1 cellular context compared by ENCODE assay signal in the genomic region with DNA sequence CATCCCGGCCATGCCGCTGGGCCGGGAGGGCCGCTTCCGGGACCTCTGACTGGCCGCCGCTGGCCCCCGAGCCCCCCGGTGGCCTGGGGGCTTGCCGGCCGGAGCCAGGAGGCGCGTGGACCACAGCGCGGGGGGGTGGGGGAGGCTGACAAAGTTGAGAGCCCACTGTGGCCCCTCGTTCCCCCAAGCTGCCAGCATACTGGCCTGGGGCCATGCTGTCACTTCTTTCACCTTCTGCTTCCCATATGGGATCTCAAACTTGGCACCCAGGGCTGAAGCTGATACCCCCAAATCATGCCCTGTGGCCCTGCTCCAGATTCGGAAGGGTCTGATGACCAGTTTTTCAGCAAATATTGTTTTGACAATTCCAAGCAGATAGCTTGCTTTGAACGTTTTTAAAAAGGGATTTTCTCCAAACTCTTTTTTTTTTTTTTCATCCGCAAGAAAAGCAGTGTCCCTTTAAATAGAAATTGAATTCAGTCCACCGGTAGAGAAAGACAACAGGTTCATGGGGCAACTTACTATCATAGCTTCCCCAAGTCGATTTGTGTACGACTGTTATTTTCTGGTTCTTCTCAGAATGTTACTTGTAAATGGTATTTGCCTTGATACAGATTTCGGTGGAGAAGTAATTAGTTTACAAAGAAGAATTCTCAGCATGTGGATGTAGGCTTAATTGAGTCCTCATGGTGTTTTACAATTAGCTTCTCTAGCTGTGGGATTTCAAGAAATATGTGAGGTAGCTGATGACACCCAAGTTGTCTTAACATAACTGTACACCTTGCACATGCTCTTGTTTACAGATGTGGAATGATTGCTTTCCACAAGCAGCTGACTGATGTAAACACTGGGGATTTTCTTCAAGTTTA.
TF ChIP-seq lines count a peak whose summit lies in the region.

No MANE protein-coding gene starts in this region.

TF ChIP-seq in K562, 482 proteins besides CTCF, POLR2A, EP300 and RAD21 (continues in another document):
- TF ChIP-seq ZNF124 (CRISPR knock-in tag; IDR thresholded peaks at IDR 0.05) (no peak), ZNF695 (CRISPR knock-in tag; IDR thresholded peaks at IDR 0.05) (no peak), ZNF77 (CRISPR knock-in tag; IDR thresholded peaks at IDR 0.05) (no peak), FOXP1 (CRISPR knock-in tag; IDR thresholded peaks at IDR 0.05) (peak; percentile 97), HNRNPL (IDR thresholded peaks at IDR 0.05; ENCODE audit: low read depth, low read length) (no peak), RAD51 (IDR thresholded peaks at IDR 0.05; ENCODE audit: borderline replicate concordance, low read depth) (no peak), RFX7 (CRISPR knock-in tag; IDR thresholded peaks at IDR 0.05) (no peak), HDAC6 (IDR thresholded peaks at IDR 0.05; ENCODE audit: low read depth, low read length) (no peak), L3MBTL2 (IDR thresholded peaks at IDR 0.05) (0 out of 2 replicates have a peak, but pooled peaks have one; percentile 9), BRCA1 (IDR thresholded peaks at IDR 0.05) (no peak), BRCA1 (CRISPR knock-in tag; IDR thresholded peaks at IDR 0.05) (no peak), EWSR1 (IDR thresholded peaks at IDR 0.05; ENCODE audit: borderline replicate concordance, low read depth, partially characterized antibody) (no peak), ZNF561 (CRISPR knock-in tag; conservative IDR thresholded peaks at IDR 0.05) (no peak), ZNF140 (CRISPR knock-in tag; IDR thresholded peaks at IDR 0.05) (no peak), RUNX1 (IDR thresholded peaks at IDR 0.05; ENCODE audit: low read depth) (no peak), MYNN (IDR thresholded peaks at IDR 0.05) (no peak), MYNN (CRISPR knock-in tag; IDR thresholded peaks at IDR 0.05) (no peak), ZNF175 (CRISPR knock-in tag; IDR thresholded peaks at IDR 0.05; ENCODE audit: low read depth) (no peak), FOXK2 (conservative IDR thresholded peaks at IDR 0.05 in 1 of 2, IDR thresholded peaks at IDR 0.05 in 1 of 2; ENCODE audit: low read depth in 2 of 2) (peak; percentile 99 to 100), ZC3H11A (IDR thresholded peaks at IDR 0.05; ENCODE audit: low read depth, low read length) (no peak), HDAC1 (IDR thresholded peaks at IDR 0.05) (peak; percentile 45 to 82; a peak in 2 of 4 replicates), TEAD4 (IDR thresholded peaks at IDR 0.05; ENCODE audit: low read length) (no peak; the same call in 1 of the 2 replicates), TEAD4 (CRISPR knock-in tag; IDR thresholded peaks at IDR 0.05; ENCODE audit: borderline replicate concordance) (no peak), CBFA2T3 (IDR thresholded peaks at IDR 0.05) (peak; percentile 40; the same call in 1 of the 2 replicates), EGR1 (conservative IDR thresholded peaks at IDR 0.05) (no peak), E2F3 (CRISPR knock-in tag; IDR thresholded peaks at IDR 0.05) (no peak), SIX5 (IDR thresholded peaks at IDR 0.05; ENCODE audit: borderline replicate concordance in 1 of 2, insufficient read depth in 1 of 2, low read depth in 1 of 2, low read length in 2 of 2) (no peak), NR4A1 (CRISPR knock-in tag; IDR thresholded peaks at IDR 0.05) (no peak), NR4A1 (tag; IDR thresholded peaks at IDR 0.05) (no peak), ETV6 (IDR thresholded peaks at IDR 0.05; ENCODE audit: borderline replicate concordance in 1 of 2, low read depth in 2 of 2, low read length in 1 of 2) (no peak), ETV6 (CRISPR knock-in tag; IDR thresholded peaks at IDR 0.05; ENCODE audit: borderline replicate concordance) (no peak), NFATC3 (IDR thresholded peaks at IDR 0.05) (0 out of 2 replicates have a peak, but pooled peaks have one; percentile 59), CCNT2 (IDR thresholded peaks at IDR 0.05; ENCODE audit: borderline replicate concordance, extremely low read depth, insufficient read length, low read depth, low read length) (no peak), RBFOX2 (IDR thresholded peaks at IDR 0.05; ENCODE audit: low read depth, low read length) (peak; percentile 27; the same call in 1 of the 2 replicates), SAFB2 (IDR thresholded peaks at IDR 0.05; ENCODE audit: borderline replicate concordance, low read depth, low read length, severe bottlenecking) (no peak), THRAP3 (IDR thresholded peaks at IDR 0.05; ENCODE audit: borderline replicate concordance) (no peak), YBX1 (IDR thresholded peaks at IDR 0.05) (no peak), MAFF (IDR thresholded peaks at IDR 0.05; ENCODE audit: low read length) (no peak), PCBP1 (IDR thresholded peaks at IDR 0.05; ENCODE audit: low read depth, low read length, poor library complexity, severe bottlenecking) (no peak), GATAD2B (IDR thresholded peaks at IDR 0.05; ENCODE audit: borderline replicate concordance) (0 out of 2 replicates have a peak, but pooled peaks have one; percentile 11), ADNP (tag; IDR thresholded peaks at IDR 0.05) (no peak), KLF1 (tag; IDR thresholded peaks at IDR 0.05) (no peak), SIN3A (IDR thresholded peaks at IDR 0.05; ENCODE audit: borderline replicate concordance in 2 of 2, control insufficient read depth in 1 of 2, low read depth in 2 of 2, low read length in 2 of 2) (peak; percentile 70 to 94; a peak in 2 of 4 replicates), GATA2 (CRISPR knock-in tag; IDR thresholded peaks at IDR 0.05) (no peak), CBFA2T2 (conservative IDR thresholded peaks at IDR 0.05) (no peak), NCOA2 (IDR thresholded peaks at IDR 0.05; ENCODE audit: partially characterized antibody in 2 of 2) (no peak)
- TF ChIP-seq, protein P1, sequence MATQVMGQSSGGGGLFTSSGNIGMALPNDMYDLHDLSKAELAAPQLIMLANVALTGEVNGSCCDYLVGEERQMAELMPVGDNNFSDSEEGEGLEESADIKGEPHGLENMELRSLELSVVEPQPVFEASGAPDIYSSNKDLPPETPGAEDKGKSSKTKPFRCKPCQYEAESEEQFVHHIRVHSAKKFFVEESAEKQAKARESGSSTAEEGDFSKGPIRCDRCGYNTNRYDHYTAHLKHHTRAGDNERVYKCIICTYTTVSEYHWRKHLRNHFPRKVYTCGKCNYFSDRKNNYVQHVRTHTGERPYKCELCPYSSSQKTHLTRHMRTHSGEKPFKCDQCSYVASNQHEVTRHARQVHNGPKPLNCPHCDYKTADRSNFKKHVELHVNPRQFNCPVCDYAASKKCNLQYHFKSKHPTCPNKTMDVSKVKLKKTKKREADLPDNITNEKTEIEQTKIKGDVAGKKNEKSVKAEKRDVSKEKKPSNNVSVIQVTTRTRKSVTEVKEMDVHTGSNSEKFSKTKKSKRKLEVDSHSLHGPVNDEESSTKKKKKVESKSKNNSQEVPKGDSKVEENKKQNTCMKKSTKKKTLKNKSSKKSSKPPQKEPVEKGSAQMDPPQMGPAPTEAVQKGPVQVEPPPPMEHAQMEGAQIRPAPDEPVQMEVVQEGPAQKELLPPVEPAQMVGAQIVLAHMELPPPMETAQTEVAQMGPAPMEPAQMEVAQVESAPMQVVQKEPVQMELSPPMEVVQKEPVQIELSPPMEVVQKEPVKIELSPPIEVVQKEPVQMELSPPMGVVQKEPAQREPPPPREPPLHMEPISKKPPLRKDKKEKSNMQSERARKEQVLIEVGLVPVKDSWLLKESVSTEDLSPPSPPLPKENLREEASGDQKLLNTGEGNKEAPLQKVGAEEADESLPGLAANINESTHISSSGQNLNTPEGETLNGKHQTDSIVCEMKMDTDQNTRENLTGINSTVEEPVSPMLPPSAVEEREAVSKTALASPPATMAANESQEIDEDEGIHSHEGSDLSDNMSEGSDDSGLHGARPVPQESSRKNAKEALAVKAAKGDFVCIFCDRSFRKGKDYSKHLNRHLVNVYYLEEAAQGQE (CRISPR knock-in tag; IDR thresholded peaks at IDR 0.05; ENCODE audit: low read depth) = no peak
- TF ChIP-seq, protein P2, sequence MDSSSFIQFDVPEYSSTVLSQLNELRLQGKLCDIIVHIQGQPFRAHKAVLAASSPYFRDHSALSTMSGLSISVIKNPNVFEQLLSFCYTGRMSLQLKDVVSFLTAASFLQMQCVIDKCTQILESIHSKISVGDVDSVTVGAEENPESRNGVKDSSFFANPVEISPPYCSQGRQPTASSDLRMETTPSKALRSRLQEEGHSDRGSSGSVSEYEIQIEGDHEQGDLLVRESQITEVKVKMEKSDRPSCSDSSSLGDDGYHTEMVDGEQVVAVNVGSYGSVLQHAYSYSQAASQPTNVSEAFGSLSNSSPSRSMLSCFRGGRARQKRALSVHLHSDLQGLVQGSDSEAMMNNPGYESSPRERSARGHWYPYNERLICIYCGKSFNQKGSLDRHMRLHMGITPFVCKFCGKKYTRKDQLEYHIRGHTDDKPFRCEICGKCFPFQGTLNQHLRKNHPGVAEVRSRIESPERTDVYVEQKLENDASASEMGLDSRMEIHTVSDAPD (CRISPR knock-in tag; IDR thresholded peaks at IDR 0.05) = no peak
- TF ChIP-seq, protein P3, sequence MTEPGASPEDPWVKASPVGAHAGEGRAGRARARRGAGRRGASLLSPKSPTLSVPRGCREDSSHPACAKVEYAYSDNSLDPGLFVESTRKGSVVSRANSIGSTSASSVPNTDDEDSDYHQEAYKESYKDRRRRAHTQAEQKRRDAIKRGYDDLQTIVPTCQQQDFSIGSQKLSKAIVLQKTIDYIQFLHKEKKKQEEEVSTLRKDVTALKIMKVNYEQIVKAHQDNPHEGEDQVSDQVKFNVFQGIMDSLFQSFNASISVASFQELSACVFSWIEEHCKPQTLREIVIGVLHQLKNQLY (CRISPR knock-in tag; conservative IDR thresholded peaks at IDR 0.05) = no peak
- TF ChIP-seq, protein P4, sequence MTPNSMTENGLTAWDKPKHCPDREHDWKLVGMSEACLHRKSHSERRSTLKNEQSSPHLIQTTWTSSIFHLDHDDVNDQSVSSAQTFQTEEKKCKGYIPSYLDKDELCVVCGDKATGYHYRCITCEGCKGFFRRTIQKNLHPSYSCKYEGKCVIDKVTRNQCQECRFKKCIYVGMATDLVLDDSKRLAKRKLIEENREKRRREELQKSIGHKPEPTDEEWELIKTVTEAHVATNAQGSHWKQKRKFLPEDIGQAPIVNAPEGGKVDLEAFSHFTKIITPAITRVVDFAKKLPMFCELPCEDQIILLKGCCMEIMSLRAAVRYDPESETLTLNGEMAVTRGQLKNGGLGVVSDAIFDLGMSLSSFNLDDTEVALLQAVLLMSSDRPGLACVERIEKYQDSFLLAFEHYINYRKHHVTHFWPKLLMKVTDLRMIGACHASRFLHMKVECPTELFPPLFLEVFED (CRISPR knock-in tag; conservative IDR thresholded peaks at IDR 0.05) = no peak
- TF ChIP-seq, protein P5, sequence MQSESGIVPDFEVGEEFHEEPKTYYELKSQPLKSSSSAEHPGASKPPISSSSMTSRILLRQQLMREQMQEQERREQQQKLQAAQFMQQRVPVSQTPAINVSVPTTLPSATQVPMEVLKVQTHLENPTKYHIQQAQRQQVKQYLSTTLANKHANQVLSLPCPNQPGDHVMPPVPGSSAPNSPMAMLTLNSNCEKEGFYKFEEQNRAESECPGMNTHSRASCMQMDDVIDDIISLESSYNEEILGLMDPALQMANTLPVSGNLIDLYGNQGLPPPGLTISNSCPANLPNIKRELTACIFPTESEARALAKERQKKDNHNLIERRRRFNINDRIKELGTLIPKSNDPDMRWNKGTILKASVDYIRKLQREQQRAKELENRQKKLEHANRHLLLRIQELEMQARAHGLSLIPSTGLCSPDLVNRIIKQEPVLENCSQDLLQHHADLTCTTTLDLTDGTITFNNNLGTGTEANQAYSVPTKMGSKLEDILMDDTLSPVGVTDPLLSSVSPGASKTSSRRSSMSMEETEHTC (IDR thresholded peaks at IDR 0.05) = no peak
- TF ChIP-seq, protein P6, sequence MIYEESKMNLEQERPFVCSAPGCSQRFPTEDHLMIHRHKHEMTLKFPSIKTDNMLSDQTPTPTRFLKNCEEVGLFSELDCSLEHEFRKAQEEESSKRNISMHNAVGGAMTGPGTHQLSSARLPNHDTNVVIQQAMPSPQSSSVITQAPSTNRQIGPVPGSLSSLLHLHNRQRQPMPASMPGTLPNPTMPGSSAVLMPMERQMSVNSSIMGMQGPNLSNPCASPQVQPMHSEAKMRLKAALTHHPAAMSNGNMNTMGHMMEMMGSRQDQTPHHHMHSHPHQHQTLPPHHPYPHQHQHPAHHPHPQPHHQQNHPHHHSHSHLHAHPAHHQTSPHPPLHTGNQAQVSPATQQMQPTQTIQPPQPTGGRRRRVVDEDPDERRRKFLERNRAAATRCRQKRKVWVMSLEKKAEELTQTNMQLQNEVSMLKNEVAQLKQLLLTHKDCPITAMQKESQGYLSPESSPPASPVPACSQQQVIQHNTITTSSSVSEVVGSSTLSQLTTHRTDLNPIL (CRISPR knock-in tag; IDR thresholded peaks at IDR 0.05) = no peak
- TF ChIP-seq, protein P7, sequence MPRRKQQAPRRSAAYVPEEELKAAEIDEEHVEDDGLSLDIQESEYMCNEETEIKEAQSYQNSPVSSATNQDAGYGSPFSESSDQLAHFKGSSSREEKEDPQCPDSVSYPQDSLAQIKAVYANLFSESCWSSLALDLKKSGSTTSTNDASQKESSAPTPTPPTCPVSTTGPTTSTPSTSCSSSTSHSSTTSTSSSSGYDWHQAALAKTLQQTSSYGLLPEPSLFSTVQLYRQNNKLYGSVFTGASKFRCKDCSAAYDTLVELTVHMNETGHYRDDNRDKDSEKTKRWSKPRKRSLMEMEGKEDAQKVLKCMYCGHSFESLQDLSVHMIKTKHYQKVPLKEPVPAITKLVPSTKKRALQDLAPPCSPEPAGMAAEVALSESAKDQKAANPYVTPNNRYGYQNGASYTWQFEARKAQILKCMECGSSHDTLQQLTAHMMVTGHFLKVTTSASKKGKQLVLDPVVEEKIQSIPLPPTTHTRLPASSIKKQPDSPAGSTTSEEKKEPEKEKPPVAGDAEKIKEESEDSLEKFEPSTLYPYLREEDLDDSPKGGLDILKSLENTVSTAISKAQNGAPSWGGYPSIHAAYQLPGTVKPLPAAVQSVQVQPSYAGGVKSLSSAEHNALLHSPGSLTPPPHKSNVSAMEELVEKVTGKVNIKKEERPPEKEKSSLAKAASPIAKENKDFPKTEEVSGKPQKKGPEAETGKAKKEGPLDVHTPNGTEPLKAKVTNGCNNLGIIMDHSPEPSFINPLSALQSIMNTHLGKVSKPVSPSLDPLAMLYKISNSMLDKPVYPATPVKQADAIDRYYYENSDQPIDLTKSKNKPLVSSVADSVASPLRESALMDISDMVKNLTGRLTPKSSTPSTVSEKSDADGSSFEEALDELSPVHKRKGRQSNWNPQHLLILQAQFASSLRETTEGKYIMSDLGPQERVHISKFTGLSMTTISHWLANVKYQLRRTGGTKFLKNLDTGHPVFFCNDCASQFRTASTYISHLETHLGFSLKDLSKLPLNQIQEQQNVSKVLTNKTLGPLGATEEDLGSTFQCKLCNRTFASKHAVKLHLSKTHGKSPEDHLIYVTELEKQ (CRISPR knock-in tag; IDR thresholded peaks at IDR 0.05) = no peak
- TF ChIP-seq, protein P8, sequence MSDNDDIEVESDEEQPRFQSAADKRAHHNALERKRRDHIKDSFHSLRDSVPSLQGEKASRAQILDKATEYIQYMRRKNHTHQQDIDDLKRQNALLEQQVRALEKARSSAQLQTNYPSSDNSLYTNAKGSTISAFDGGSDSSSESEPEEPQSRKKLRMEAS (CRISPR knock-in tag; IDR thresholded peaks at IDR 0.05) = no peak
- TF ChIP-seq, protein P9, sequence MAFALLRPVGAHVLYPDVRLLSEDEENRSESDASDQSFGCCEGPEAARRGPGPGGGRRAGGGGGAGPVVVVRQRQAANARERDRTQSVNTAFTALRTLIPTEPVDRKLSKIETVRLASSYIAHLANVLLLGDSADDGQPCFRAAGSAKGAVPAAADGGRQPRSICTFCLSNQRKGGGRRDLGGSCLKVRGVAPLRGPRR (CRISPR knock-in tag; IDR thresholded peaks at IDR 0.05) = no peak
